In the genomic region with DNA sequence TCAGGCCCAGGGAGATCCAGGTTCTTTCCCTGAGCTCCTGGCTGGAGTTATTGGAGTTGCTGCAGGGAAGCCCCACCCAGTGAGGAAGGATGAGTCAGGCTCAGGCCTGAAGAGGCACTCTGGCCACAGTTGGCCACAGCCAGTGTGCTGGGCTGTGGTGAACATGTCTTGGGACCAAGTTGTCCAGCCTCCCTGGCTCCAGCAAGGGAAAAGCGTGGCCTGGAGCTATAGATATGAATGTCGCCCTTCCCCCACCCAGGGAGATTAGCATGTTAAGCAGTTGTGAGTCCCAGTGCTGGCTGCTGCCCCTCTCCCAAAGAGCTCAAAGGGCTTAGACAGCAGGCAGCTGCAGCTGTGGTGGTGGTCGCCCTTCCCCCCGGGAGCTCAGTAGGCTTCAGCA, we compare ENCODE assay signal across 12 cellular contexts.
"Had no signal": no experiment of that assay in that cellular context is flagged by ENCODE, and none has a peak within 500 bp of the region (broad histone marks: within the 10 kb centered on the region; RNA-seq: fewer than 3 reads in every experiment).

No MANE protein-coding gene starts in this region.

- DNase-seq: activated CD4-positive, alpha-beta T cell treated with anti-CD3 and anti-CD28 coated beads, Interleukin-2, amount 50 U/mL, for 1 hour; activated CD8-positive, alpha-beta memory T cell treated with anti-CD3 and anti-CD28 coated beads for 24 hours; activated gamma-delta T cell treated with Interleukin-2 at 50 U/mL for 16 hours; activated naive CD8-positive, alpha-beta T cell treated with anti-CD3 and anti-CD28 coated beads, Interleukin-2, amount 10 ng/mL, durations not matched to agents 7 days and 5 days; hippocampal formation; kidney glomerular epithelial cell; nucleus accumbens; retina; stimulated activated CD4-positive, alpha-beta T cell treated with anti-CD3 and anti-CD28 coated beads, Interleukin-12 subunit alpha, Interleukin-12 subunit beta, amount 100 ng/mL, for 4 hours; stimulated activated CD4-positive, alpha-beta T cell treated with anti-CD3 and anti-CD28 coated beads, Interleukin-2, amount 100 ng/mL, for 24 hours had no signal

- ATAC-seq: esophagus mucosa; stimulated activated effector memory CD8-positive, alpha-beta T cell treated with anti-CD3 and anti-CD28 coated beads, Interleukin-12 subunit alpha, Interleukin-12 subunit beta, amount 100 ng/mL, for 72 hours had no signal
